Comparison of ENCODE assay signal across 10 cellular contexts in genomic region chr7:46153951-46154787, GRCh38.
A peak's percentile ranks its signal among the peaks of the same experiment; 100 is the strongest.
DNase-seq lines count a peak whose midpoint lies in the region; ATAC-seq and TF ChIP-seq lines count a peak whose summit lies in the region.
"Had no signal": no experiment of that assay in that cellular context is flagged by ENCODE, and none has a peak within 500 bp of the region (broad histone marks: within the 10 kb centered on the region; RNA-seq: fewer than 3 reads in every experiment).

No MANE protein-coding gene starts in this region.

- POLR2A ChIA-PET in GM10248 (lab: Yijun Ruan, JAX) = no interaction called here

- DNase-seq in SIG-M5 treated with dmso at 0.1 percent for 504 hours (lab: John Stamatoyannopoulos, UW; ENCODE audit: unreplicated experiment) (peak; percentile 19), SIG-M5 (lab: John Stamatoyannopoulos, UW) (no peak), astrocyte of the hippocampus (ENCODE audit: low read depth, low spot score) (peak; percentile 31), retinal pigment epithelial cell (ENCODE audit: low read depth) (peak; percentile 66), GM10248 (ENCODE audit: extremely low spot score) (no peak), UCSD-AML1 (lab: John Stamatoyannopoulos, UW; ENCODE audit: unreplicated experiment) (no peak), ecto neural progenitor cell (ENCODE audit: low spot score) (no peak)
- DNase-seq: lower lobe of right lung, SHP77 had no signal

- CTCF ChIA-PET in GM10248 (lab: Yijun Ruan, JAX) = interaction anchor here (0.9 kb wide), 1 partner anchor 9 kb away, joined by 3 read pairs; no protein-coding TSS in a partner anchor

- H3K4me3 ChIP-seq in retinal pigment epithelial cell (ENCODE audit: low read length) = no peak overlapping the region
- H3K4me3 ChIP-seq: lower lobe of right lung had no signal

- ATAC-seq in HG03354 (IDR thresholded peaks at IDR 0.05; ENCODE audit: poor library complexity, severe bottlenecking, unreplicated experiment) = peak; percentile 60

- TF ChIP-seq CTCF in retinal pigment epithelial cell (conservative IDR thresholded peaks at IDR 0.05; ENCODE audit: low read depth, low read length) (no peak), GM10248 (IDR thresholded peaks at IDR 0.05; ENCODE audit: control extremely low read depth, extremely low read depth, low read depth, missing control alignments) (no peak)

Comparison
In these comparisons a context has a peak if more than half of its experiments do, and no peak if none do; other contexts are left out.
1. DNase-seq: peak in SIG-M5 treated with dmso at 0.1 percent for 504 hours (single experiment), astrocyte of the hippocampus (single experiment) and retinal pigment epithelial cell (single experiment); none in SIG-M5 (single experiment), GM10248 (single experiment), UCSD-AML1 (single experiment) and ecto neural progenitor cell (single experiment).